In the genomic region with DNA sequence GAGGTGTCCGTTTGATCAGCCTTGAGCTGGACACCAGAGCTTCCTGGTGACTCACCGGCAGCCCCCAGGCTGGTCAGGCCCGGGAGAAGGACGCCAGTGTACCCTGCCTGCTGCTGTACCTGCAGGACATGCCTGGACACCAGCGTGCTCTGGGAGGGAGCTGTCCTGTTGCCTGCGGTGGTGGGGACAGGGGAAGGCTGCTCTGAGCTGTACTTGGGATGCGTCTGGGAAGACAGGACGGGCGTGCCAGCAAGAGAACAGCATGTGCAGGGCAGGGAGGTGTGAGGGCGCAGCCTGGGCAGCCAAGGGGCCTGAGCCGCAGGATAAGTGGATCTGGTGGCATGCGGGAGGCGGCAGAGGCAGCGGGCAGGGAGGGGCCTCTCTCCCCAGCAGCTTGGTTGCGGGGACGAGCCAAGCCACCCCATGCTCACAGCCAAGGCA, we compare ENCODE assay signal across 8 cellular contexts. TPM values are rescaled to one million over a fixed set of nuclear protein-coding genes. Genes with fewer than 3 reads are reported as not detected.
DNase-seq lines count a peak whose midpoint lies in the region; ATAC-seq and TF ChIP-seq lines count a peak whose summit lies in the region.

No MANE protein-coding gene starts in this region.

- no peaks in the 10 kb centered on the region for H3K27me3 ChIP-seq in thyroid gland

- intact Hi-C loops in left colon (cut with DNase I, micrococcal nuclease), result loop anchor here (2.0 to 10.0 kb wide), 3 partner anchors 219 to 329 kb away; no protein-coding TSS in a partner anchor
- intact Hi-C loops in thyroid gland (cut with DNase I), result loop anchor here (2.0 to 10.0 kb wide), 2 partner anchors 225 to 329 kb away; no protein-coding TSS in a partner anchor

- H3K4me1 Mint-ChIP-seq in activated naive CD4-positive, alpha-beta T cell treated with anti-CD3 and anti-CD28 coated beads, Interleukin-2, amount 50 U/mL, for 24 hours, result peaks cover 27% of the 10 kb centered on the region
- H3K4me1 Mint-ChIP-seq in type B pancreatic cell (ENCODE audit: unreplicated experiment), result peaks cover 15% of the 10 kb centered on the region

- peak overlapping the region; percentile 62 for H3K4me3 Mint-ChIP-seq in activated naive CD4-positive, alpha-beta T cell treated with anti-CD3 and anti-CD28 coated beads, Interleukin-2, amount 50 U/mL, for 24 hours
- H3K4me3 Mint-ChIP-seq in type B pancreatic cell, result peak overlapping the region; percentile 83

- no peak for DNase-seq in activated naive CD4-positive, alpha-beta T cell (lab: John Stamatoyannopoulos, UW)
- DNase-seq in left colon (no peak), type B pancreatic cell (ENCODE audit: extremely low spot score, unreplicated experiment) (no peak), thyroid gland (no peak), HCEC 1CT (no peak)
- no peak for DNase-seq in effector CD4-positive, alpha-beta T cell

- H3K27me3 Mint-ChIP-seq in activated naive CD4-positive, alpha-beta T cell treated with anti-CD3 and anti-CD28 coated beads, Interleukin-2, amount 50 U/mL, for 24 hours, result peaks cover 10% of the 10 kb centered on the region
- H3K27me3 Mint-ChIP-seq in type B pancreatic cell, result peaks cover 55% of the 10 kb centered on the region

- H3K36me3 Mint-ChIP-seq in activated naive CD4-positive, alpha-beta T cell treated with anti-CD3 and anti-CD28 coated beads, Interleukin-2, amount 50 U/mL, for 24 hours, result no peaks in the 10 kb centered on the region
- no peaks in the 10 kb centered on the region for H3K36me3 Mint-ChIP-seq in type B pancreatic cell

- H3K9me3 ChIP-seq in thyroid gland, result no peaks in the 10 kb centered on the region

- 30 to 41% methylated on average over 2 to 16 of the region's 16 CpGs for WGBS in thyroid gland, 2 donors

- no peaks in the 10 kb centered on the region for H3K36me3 ChIP-seq in thyroid gland

- TF ChIP-seq CTCF in type B pancreatic cell (conservative IDR thresholded peaks at IDR 0.05) (no peak), thyroid gland (IDR thresholded peaks at IDR 0.05) (no peak)

- no peaks in the 10 kb centered on the region for H3K9me3 Mint-ChIP-seq in activated naive CD4-positive, alpha-beta T cell treated with anti-CD3 and anti-CD28 coated beads, Interleukin-2, amount 50 U/mL, for 24 hours
- H3K9me3 Mint-ChIP-seq in type B pancreatic cell, result no peaks in the 10 kb centered on the region

- H3K4me3 ChIP-seq in thyroid gland (replicated peaks in 1 of 3), result no peak overlapping the region

- no peak overlapping the region for H3K27ac Mint-ChIP-seq in activated naive CD4-positive, alpha-beta T cell treated with anti-CD3 and anti-CD28 coated beads, Interleukin-2, amount 50 U/mL, for 24 hours
- no peak overlapping the region for H3K27ac Mint-ChIP-seq in type B pancreatic cell

- peak; percentile 15 for ATAC-seq in left colon

- H3K27ac ChIP-seq in cingulate gyrus (ENCODE audit: low read depth, low read length), result peak overlapping the region; percentile 77
- H3K27ac ChIP-seq in thyroid gland, result no peak overlapping the region

- H3K4me1 ChIP-seq in thyroid gland, result peaks cover 0 to 19% of the 10 kb centered on the region in 2 donors

- no peak for TF ChIP-seq POLR2A in thyroid gland (IDR thresholded peaks at IDR 0.05)

RNA-seq across cellular contexts. Expression of gene TTLL11, which starts 32.8 kb away (rescaled TPM):
- total RNA-seq in left colon, result 1 to 10 TPM; 5.9 to 6.6 TPM
- 5.8 and 8.6 TPM in 2 replicates for total RNA-seq in type B pancreatic cell (ENCODE audit: low replicate concordance)
- total RNA-seq in thyroid gland, result 10 to 100 TPM in 2 of 4 donors, 1 to 10 TPM in 2; 7.9 to 14.4 (median 9.7) TPM

RNA-seq across cellular contexts. Expression of gene NDUFA8, which starts 33.7 kb away (rescaled TPM):
- total RNA-seq in left colon (10 to 100 TPM; 75.3 to 78.9 TPM), type B pancreatic cell (ENCODE audit: low replicate concordance) (65.4 and 68.7 TPM in 2 replicates), thyroid gland (10 to 100 TPM; 18.1 to 70.7 (median 53.2) TPM)

RNA-seq across cellular contexts. Expression of gene MORN5, which starts 33.8 kb away (rescaled TPM):
- 1 to 10 TPM in 1 of 2 donors, not detected in 1; 4.0 TPM for total RNA-seq in left colon
- 0.88 and 2.1 TPM in 2 replicates for total RNA-seq in type B pancreatic cell (ENCODE audit: low replicate concordance)
- total RNA-seq in thyroid gland, result not detected
